1 cellular context compared by ENCODE assay signal in the genomic region with DNA sequence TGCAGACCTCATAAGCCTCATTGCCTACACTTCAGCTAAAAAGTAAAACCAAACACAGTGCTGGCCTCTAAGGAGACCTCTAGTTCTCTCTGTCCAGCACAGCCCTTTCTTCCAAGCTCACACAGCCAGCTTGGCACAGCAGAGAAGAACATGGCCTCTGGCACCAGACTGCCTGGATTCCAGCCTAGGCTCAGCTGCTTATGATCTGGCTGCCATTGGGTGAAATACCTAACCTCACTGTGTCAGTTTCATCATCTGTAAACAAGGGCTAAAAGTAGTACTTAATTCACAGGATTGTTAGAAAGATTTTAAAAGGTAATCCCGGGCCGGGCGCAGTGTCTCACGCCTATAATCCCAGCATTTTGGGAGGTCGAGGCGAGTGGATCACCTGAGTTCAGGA.
TF ChIP-seq lines count a peak whose summit lies in the region.

No MANE protein-coding gene starts in this region.

TF ChIP-seq in K562, 482 proteins besides CTCF, POLR2A, EP300 and RAD21 (continued from another document):
- TF ChIP-seq HSF4 (CRISPR knock-in tag; IDR thresholded peaks at IDR 0.05; ENCODE audit: borderline replicate concordance) (no peak), GATAD2A (IDR thresholded peaks at IDR 0.05) (no peak), ZC3H4 (CRISPR knock-in tag; IDR thresholded peaks at IDR 0.05; ENCODE audit: borderline replicate concordance) (no peak), ZNF77 (CRISPR knock-in tag; IDR thresholded peaks at IDR 0.05) (no peak), ZNF263 (CRISPR knock-in tag; IDR thresholded peaks at IDR 0.05; ENCODE audit: borderline replicate concordance) (no peak), HLTF (IDR thresholded peaks at IDR 0.05) (no peak), ZNF347 (CRISPR knock-in tag; IDR thresholded peaks at IDR 0.05; ENCODE audit: low read depth) (no peak), DDX20 (tag; IDR thresholded peaks at IDR 0.05; ENCODE audit: low read depth) (no peak), ZNF780A (CRISPR knock-in tag; IDR thresholded peaks at IDR 0.05) (no peak), ZNF41 (CRISPR knock-in tag; conservative IDR thresholded peaks at IDR 0.05) (no peak), ZNF561 (CRISPR knock-in tag; conservative IDR thresholded peaks at IDR 0.05) (no peak)
- TF ChIP-seq, protein P1, sequence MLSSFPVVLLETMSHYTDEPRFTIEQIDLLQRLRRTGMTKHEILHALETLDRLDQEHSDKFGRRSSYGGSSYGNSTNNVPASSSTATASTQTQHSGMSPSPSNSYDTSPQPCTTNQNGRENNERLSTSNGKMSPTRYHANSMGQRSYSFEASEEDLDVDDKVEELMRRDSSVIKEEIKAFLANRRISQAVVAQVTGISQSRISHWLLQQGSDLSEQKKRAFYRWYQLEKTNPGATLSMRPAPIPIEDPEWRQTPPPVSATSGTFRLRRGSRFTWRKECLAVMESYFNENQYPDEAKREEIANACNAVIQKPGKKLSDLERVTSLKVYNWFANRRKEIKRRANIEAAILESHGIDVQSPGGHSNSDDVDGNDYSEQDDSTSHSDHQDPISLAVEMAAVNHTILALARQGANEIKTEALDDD (IDR thresholded peaks at IDR 0.05): no peak
- TF ChIP-seq, protein P2, sequence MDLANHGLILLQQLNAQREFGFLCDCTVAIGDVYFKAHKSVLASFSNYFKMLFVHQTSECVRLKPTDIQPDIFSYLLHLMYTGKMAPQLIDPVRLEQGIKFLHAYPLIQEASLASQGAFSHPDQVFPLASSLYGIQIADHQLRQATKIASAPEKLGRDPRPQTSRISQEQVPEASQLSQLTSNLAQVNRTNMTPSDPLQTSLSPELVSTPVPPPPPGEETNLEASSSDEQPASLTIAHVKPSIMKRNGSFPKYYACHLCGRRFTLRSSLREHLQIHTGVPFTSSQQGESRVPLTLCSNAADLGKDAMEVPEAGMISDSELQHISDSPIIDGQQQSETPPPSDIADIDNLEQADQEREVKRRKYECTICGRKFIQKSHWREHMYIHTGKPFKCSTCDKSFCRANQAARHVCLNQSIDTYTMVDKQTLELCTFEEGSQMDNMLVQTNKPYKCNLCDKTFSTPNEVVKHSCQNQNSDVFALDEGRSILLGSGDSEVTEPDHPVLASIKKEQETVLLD (IDR thresholded peaks at IDR 0.05): no peak
- TF ChIP-seq, protein P3, sequence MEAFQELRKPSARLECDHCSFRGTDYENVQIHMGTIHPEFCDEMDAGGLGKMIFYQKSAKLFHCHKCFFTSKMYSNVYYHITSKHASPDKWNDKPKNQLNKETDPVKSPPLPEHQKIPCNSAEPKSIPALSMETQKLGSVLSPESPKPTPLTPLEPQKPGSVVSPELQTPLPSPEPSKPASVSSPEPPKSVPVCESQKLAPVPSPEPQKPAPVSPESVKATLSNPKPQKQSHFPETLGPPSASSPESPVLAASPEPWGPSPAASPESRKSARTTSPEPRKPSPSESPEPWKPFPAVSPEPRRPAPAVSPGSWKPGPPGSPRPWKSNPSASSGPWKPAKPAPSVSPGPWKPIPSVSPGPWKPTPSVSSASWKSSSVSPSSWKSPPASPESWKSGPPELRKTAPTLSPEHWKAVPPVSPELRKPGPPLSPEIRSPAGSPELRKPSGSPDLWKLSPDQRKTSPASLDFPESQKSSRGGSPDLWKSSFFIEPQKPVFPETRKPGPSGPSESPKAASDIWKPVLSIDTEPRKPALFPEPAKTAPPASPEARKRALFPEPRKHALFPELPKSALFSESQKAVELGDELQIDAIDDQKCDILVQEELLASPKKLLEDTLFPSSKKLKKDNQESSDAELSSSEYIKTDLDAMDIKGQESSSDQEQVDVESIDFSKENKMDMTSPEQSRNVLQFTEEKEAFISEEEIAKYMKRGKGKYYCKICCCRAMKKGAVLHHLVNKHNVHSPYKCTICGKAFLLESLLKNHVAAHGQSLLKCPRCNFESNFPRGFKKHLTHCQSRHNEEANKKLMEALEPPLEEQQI (IDR thresholded peaks at IDR 0.05): no peak
- TF ChIP-seq, protein P4, sequence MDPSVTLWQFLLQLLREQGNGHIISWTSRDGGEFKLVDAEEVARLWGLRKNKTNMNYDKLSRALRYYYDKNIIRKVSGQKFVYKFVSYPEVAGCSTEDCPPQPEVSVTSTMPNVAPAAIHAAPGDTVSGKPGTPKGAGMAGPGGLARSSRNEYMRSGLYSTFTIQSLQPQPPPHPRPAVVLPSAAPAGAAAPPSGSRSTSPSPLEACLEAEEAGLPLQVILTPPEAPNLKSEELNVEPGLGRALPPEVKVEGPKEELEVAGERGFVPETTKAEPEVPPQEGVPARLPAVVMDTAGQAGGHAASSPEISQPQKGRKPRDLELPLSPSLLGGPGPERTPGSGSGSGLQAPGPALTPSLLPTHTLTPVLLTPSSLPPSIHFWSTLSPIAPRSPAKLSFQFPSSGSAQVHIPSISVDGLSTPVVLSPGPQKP (CRISPR knock-in tag; IDR thresholded peaks at IDR 0.05): no peak
TF ChIP-seq in K562: peak in this region for 0.
